Comparison of ENCODE assay signal across 9 cellular contexts in the genomic region with DNA sequence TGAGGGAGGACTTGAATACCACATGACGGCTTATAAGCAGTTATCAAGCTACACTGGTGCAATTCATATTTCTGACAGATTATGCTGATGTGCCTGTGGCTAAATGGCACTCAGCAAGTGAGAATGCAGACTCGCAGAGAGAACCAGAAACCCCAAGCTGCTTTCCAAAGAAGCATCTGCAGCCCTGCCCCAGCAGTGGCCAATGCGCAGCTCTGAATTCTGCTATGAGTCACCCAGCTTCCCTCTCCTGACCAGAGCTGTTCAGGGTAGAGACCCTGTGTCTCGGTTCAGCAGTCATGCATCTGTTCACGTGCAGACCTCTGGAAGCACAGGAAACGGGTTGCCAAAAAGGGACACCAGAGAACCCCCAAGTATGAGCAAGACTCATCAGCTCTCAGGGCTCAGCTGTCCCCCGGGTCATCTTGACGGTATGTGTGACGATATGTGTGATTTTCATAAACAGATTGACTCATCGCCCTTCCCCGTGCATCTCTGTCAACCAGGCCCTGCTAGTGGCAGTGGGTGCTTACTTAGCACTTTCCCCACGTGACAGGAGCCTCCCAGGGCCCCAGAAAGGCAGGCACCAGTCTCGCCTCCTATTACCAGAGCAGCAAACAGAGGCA.
DNase-seq lines count a peak whose midpoint lies in the region; ATAC-seq, FAIRE-seq and TF ChIP-seq lines count a peak whose summit lies in the region.
"Had no signal": no experiment of that assay in that cellular context is flagged by ENCODE, and none has a peak within 500 bp of the region (broad histone marks: within the 10 kb centered on the region; RNA-seq: fewer than 3 reads in every experiment).

No MANE protein-coding gene starts in this region.

- no peak overlapping the region for H3K4me3 Mint-ChIP-seq in Calu3 (ENCODE audit: low read depth, unreplicated experiment)
- H3K4me3 Mint-ChIP-seq in IgD-negative memory B cell: peak overlapping the region; percentile 21 to 83 (median 50)
- peak overlapping the region; percentile 56 for H3K4me3 Mint-ChIP-seq in activated B cell treated with CpG ODN at 0.5 μM for 24 hours

- H3K27me3 Mint-ChIP-seq in Calu3 (ENCODE audit: unreplicated experiment): no peaks in the 10 kb centered on the region
- H3K27me3 Mint-ChIP-seq in IgD-negative memory B cell: no peaks in the 10 kb centered on the region
- no peaks in the 10 kb centered on the region for H3K27me3 Mint-ChIP-seq in activated B cell treated with CpG ODN at 0.5 μM for 24 hours

- no peaks in the 10 kb centered on the region for H3K9me3 Mint-ChIP-seq in Calu3 (ENCODE audit: low read depth, unreplicated experiment)
- H3K9me3 Mint-ChIP-seq in IgD-negative memory B cell: no peaks in the 10 kb centered on the region
- H3K9me3 Mint-ChIP-seq in activated B cell treated with CpG ODN at 0.5 μM for 24 hours: no peaks in the 10 kb centered on the region

- FAIRE-seq in HepG2 (lab: Jason Lieb, UNC): no peak
- FAIRE-seq: colon had no signal

- H3K4me1 Mint-ChIP-seq in Calu3 (ENCODE audit: low read depth, unreplicated experiment): no peaks in the 10 kb centered on the region
- peaks cover 64 to 78% (median 75%) of the 10 kb centered on the region in 3 donors for H3K4me1 Mint-ChIP-seq in IgD-negative memory B cell
- H3K4me1 Mint-ChIP-seq in activated B cell treated with CpG ODN at 0.5 μM for 24 hours: peaks cover 89% of the 10 kb centered on the region

- H3K27ac ChIP-seq in breast epithelium: peak overlapping the region; percentile 83 to 91
- H3K27ac ChIP-seq in HepG2 (ENCODE audit: extremely low read length, insufficient read depth, low read length): no peak overlapping the region

- in situ Hi-C loops in HepG2 (cut with HindIII; ENCODE audit: extremely low pct_ligation_motif_present, low pct_unique_long_range_greater_than_20kb): no loop called here
- in situ Hi-C loops in HAP-1 (cut with MboI; ENCODE audit: low sequenced_read_pairs): no loop called here

- H3K4me1 ChIP-seq in breast epithelium: peaks cover 11 to 34% of the 10 kb centered on the region in 2 donors
- no peaks in the 10 kb centered on the region for H3K4me1 ChIP-seq in HepG2 (ENCODE audit: insufficient read depth, low read length)
- peaks cover 3% of the 10 kb centered on the region for H3K4me1 ChIP-seq in HAP-1

- H3K4me3 ChIP-seq in breast epithelium: no peak overlapping the region
- no peak overlapping the region for H3K4me3 ChIP-seq in HepG2 (replicated peaks in 1 of 3; ENCODE audit: insufficient read depth in 1 of 3, low read depth in 2 of 3, low read length in 3 of 3)
- H3K4me3 ChIP-seq in HAP-1: no peak overlapping the region

- TF ChIP-seq RAD21 in HepG2 (CRISPR knock-in tag; IDR thresholded peaks at IDR 0.05): no peak

- H3K9ac ChIP-seq in HepG2 (ENCODE audit: insufficient read depth, low read depth, low read length): no peak overlapping the region

- no peaks in the 10 kb centered on the region for H4K20me1 ChIP-seq in HepG2 (ENCODE audit: insufficient read depth, low read length)

- CTCF ChIA-PET in Calu3 (lab: Charles Lee) (no interaction called here), activated B cell treated with CpG ODN at 0.5 μM for 24 hours (lab: Charles Lee) (interaction anchor here (0.6 to 5.2 kb wide), 14 partner anchors 9 to 166 kb away, joined by 3 to 31 read pairs (median 8); no protein-coding TSS in a partner anchor), HepG2 (lab: Yijun Ruan, JAX; ENCODE audit: low intra/inter-chr PET ratio, low total read pairs) (no interaction called here)

- no peak overlapping the region for H2AFZ ChIP-seq in HepG2 (ENCODE audit: low read length)

- DNase-seq in Calu3: peak; percentile 17
- peak; percentile 73 for DNase-seq in activated B cell treated with CpG ODN at 0.5 μM for 24 hours
- peak in 1 of 2 donors; percentile 73 for DNase-seq in breast epithelium (ENCODE audit: low spot score in 2 of 2)
- DNase-seq in HepG2 (ENCODE audit: low spot score): no peak
- DNase-seq in stimulated activated CD8-positive, alpha-beta memory T cell treated with anti-CD3 and anti-CD28 coated beads, Interleukin-12 subunit alpha, Interleukin-12 subunit beta, amount 100 ng/mL, for 24 hours (ENCODE audit: extremely low read depth): peak; percentile 67
- no peak for DNase-seq in HAP-1 (ENCODE audit: low spot score in 2 of 2)

- no peak overlapping the region for H3K27ac Mint-ChIP-seq in Calu3 (ENCODE audit: unreplicated experiment)
- H3K27ac Mint-ChIP-seq in IgD-negative memory B cell: peak overlapping the region; percentile 82 to 97 (median 96)
- peak overlapping the region; percentile 92 for H3K27ac Mint-ChIP-seq in activated B cell treated with CpG ODN at 0.5 μM for 24 hours

- TF ChIP-seq POLR2A in breast epithelium (IDR thresholded peaks at IDR 0.05) (no peak), HepG2 (IDR thresholded peaks at IDR 0.05; ENCODE audit: insufficient read depth in 1 of 2, low read depth in 2 of 2, low read length in 2 of 2) (no peak)

- BruUV-seq in Calu3 (replicated peaks; lab: Mats Ljungman, UMichigan): no TSS peak
- BruUV-seq in HepG2 (replicated peaks; lab: Mats Ljungman, UMichigan): no TSS peak

- no peak for TF ChIP-seq CTCF in Calu3 (IDR thresholded peaks at IDR 0.05; ENCODE audit: unreplicated experiment)
- TF ChIP-seq CTCF in activated B cell treated with CpG ODN at 0.5 μM for 24 hours (IDR thresholded peaks at IDR 0.05): no peak
- TF ChIP-seq CTCF in breast epithelium (IDR thresholded peaks at IDR 0.05): no peak
- TF ChIP-seq CTCF in HepG2 (CRISPR knock-in tag; IDR thresholded peaks at IDR 0.05): no peak

- no peaks in the 10 kb centered on the region for H3K9me3 ChIP-seq in breast epithelium
- H3K9me3 ChIP-seq in HepG2 (ENCODE audit: low read length): no peaks in the 10 kb centered on the region
- H3K9me3 ChIP-seq in HAP-1: no peaks in the 10 kb centered on the region

- H3K79me2 ChIP-seq in HepG2 (ENCODE audit: insufficient read depth, low read length): no peaks in the 10 kb centered on the region

- peak; percentile 92 for ATAC-seq in GM21526 (IDR thresholded peaks at IDR 0.05; ENCODE audit: low FRiP score, unreplicated experiment)
- ATAC-seq in activated B cell treated with CpG ODN at 0.5 μM for 24 hours (ENCODE audit: low read depth): peak; percentile 84
- ATAC-seq in HepG2: peak; percentile 44; the same call in 2 of the 3 replicates

- 17% methylated on average over 7 of the region's 13 CpGs for WGBS in HepG2 (ENCODE audit: low lambda C conversion rate)

- POLR2A ChIA-PET in activated B cell treated with CpG ODN at 0.5 μM for 24 hours (lab: Charles Lee): interaction anchor here (0.6 to 18.4 kb wide), 17 partner anchors 10 to 166 kb away, joined by 3 to 451 read pairs (median 10); partner anchors contain the start of gene ITPKB
- POLR2A ChIA-PET in HepG2 (lab: Yijun Ruan, JAX): no interaction called here

- TF ChIP-seq EP300 in HepG2 (IDR thresholded peaks at IDR 0.05; ENCODE audit: low read depth in 2 of 2, low read length in 2 of 2) (no peak), HepG2 (CRISPR knock-in tag; IDR thresholded peaks at IDR 0.05; ENCODE audit: borderline replicate concordance) (no peak)

- no peaks in the 10 kb centered on the region for H3K36me3 Mint-ChIP-seq in Calu3 (ENCODE audit: insufficient read depth, unreplicated experiment)
- peaks cover 8% of the 10 kb centered on the region for H3K36me3 Mint-ChIP-seq in IgD-negative memory B cell
- peaks cover 56% of the 10 kb centered on the region for H3K36me3 Mint-ChIP-seq in activated B cell treated with CpG ODN at 0.5 μM for 24 hours (ENCODE audit: low read depth)

- no peak overlapping the region for H3K4me2 ChIP-seq in HepG2 (ENCODE audit: low read depth, low read length)

- intact Hi-C loops in Calu3 (cut with micrococcal nuclease; ENCODE audit: unreplicated experiment): no loop called here
- intact Hi-C loops in activated B cell treated with CpG ODN at 0.5 μM for 24 hours (cut with micrococcal nuclease): loop anchor here (1.0 kb wide), 10 partner anchors 10 to 255 kb away; partner anchors contain the start of genes ITPKB and PARP1
- intact Hi-C loops in breast epithelium (cut with DNase I; ENCODE audit: low total_unique reads): no loop called here
- intact Hi-C loops in HepG2 (cut with micrococcal nuclease; ENCODE audit: unreplicated experiment): no loop called here

- H3K36me3 ChIP-seq in breast epithelium (no peaks in the 10 kb centered on the region), HepG2 (replicated peaks in 1 of 2; ENCODE audit: control insufficient read depth in 1 of 2, insufficient read depth in 2 of 2, low read length in 2 of 2) (no peaks in the 10 kb centered on the region), HAP-1 (replicated peaks) (no peaks in the 10 kb centered on the region)

- H3K27me3 ChIP-seq in breast epithelium (no peaks in the 10 kb centered on the region), HepG2 (ENCODE audit: control insufficient read depth in 1 of 2, insufficient read depth in 2 of 2, low read length in 2 of 2) (peaks cover 5 to 86% of the 10 kb centered on the region in 2 experiments; a peak in 4 of 5 replicates), HAP-1 (ENCODE audit: low read depth) (no peaks in the 10 kb centered on the region)

TF ChIP-seq in HepG2, 621 proteins besides CTCF, POLR2A, EP300 and RAD21:
- no peak for TF ChIP-seq HOXA3 (CRISPR knock-in tag; IDR thresholded peaks at IDR 0.05)
- no peak for TF ChIP-seq ZNF644 (CRISPR knock-in tag; IDR thresholded peaks at IDR 0.05; ENCODE audit: low read depth)
- TF ChIP-seq ZBTB38 (CRISPR knock-in tag; IDR thresholded peaks at IDR 0.05): no peak
- no peak for TF ChIP-seq ETV5 (CRISPR knock-in tag; IDR thresholded peaks at IDR 0.05; ENCODE audit: borderline replicate concordance)
- TF ChIP-seq RBFOX2 (IDR thresholded peaks at IDR 0.05; ENCODE audit: low read depth, low read length): no peak
- 0 out of 2 replicates have a peak, but pooled peaks have one; percentile 9 for TF ChIP-seq BHLHE40 (IDR thresholded peaks at IDR 0.05; ENCODE audit: low read length)

Comparison
In these comparisons a context has a peak if more than half of its experiments do, and no peak if none do; other contexts are left out.
1. DNase-seq: peak in Calu3 (single experiment), activated B cell treated with CpG ODN at 0.5 μM for 24 hours (single experiment) and stimulated activated CD8-positive, alpha-beta memory T cell treated with anti-CD3 and anti-CD28 coated beads, Interleukin-12 subunit alpha, Interleukin-12 subunit beta, amount 100 ng/mL, for 24 hours (single experiment); none in HepG2 (single experiment) and HAP-1 (0 of 2).
2. Peak in every context shown above with its lines, with median percentiles within 50 percentile points of each other: ATAC-seq.